In genomic region chr6:147081210-147081609, GRCh38 we compare ENCODE assay signal across 24 cellular contexts.
DNase-seq lines count a peak whose midpoint lies in the region; ATAC-seq, FAIRE-seq and TF ChIP-seq lines count a peak whose summit lies in the region.
"Had no signal": no experiment of that assay in that cellular context is flagged by ENCODE, and none has a peak within 500 bp of the region (broad histone marks: within the 10 kb centered on the region; RNA-seq: fewer than 3 reads in every experiment).

No MANE protein-coding gene starts in this region.

- H2AFZ ChIP-seq in PC-9: no peak overlapping the region
- H2AFZ ChIP-seq in keratinocyte (ENCODE audit: control insufficient read depth, low read length): no peak overlapping the region
- no peak overlapping the region for H2AFZ ChIP-seq in smooth muscle cell (ENCODE audit: low read depth)

- H3F3A ChIP-seq in PC-9 (ENCODE audit: insufficient read depth, low read depth): peaks cover 8% of the 10 kb centered on the region; the same call in 1 of the 2 replicates
- no peaks in the 10 kb centered on the region for H3F3A ChIP-seq in smooth muscle cell (ENCODE audit: low read depth)

- intact Hi-C loops in PC-9 (cut with micrococcal nuclease; ENCODE audit: unreplicated experiment): loop anchor here (1.0 to 2.0 kb wide), 2 partner anchors 122 to 167 kb away; no protein-coding TSS in a partner anchor

- no peaks in the 10 kb centered on the region for H4K20me1 ChIP-seq in PC-9 (ENCODE audit: insufficient read depth)
- H4K20me1 ChIP-seq in keratinocyte (ENCODE audit: control insufficient read depth, extremely low read depth, insufficient read depth, low read length): no peaks in the 10 kb centered on the region
- no peaks in the 10 kb centered on the region for H4K20me1 ChIP-seq in smooth muscle cell (ENCODE audit: low read depth)

- TF ChIP-seq CTCF in PC-9 (conservative IDR thresholded peaks at IDR 0.05) (no peak), keratinocyte (optimal IDR thresholded peaks at IDR 0.05 in 1 of 3, IDR thresholded peaks at IDR 0.05 in 1 of 3, conservative IDR thresholded peaks at IDR 0.05 in 1 of 3; ENCODE audit: extremely low read depth in 1 of 3, insufficient read depth in 2 of 3, low read length in 3 of 3) (no peak), smooth muscle cell (IDR thresholded peaks at IDR 0.05; ENCODE audit: borderline replicate concordance, insufficient read depth, poor library complexity, severe bottlenecking) (no peak)

- BruUV-seq in PC-9 (replicated peaks; lab: Mats Ljungman, UMichigan): no TSS peak

- no peaks in the 10 kb centered on the region for H3K36me3 ChIP-seq in PC-9 (ENCODE audit: low read depth)
- H3K36me3 ChIP-seq in keratinocyte (ENCODE audit: control insufficient read depth in 2 of 2, extremely low read depth in 1 of 2, insufficient read depth in 2 of 2, low read length in 2 of 2): no peaks in the 10 kb centered on the region
- no peaks in the 10 kb centered on the region for H3K36me3 ChIP-seq in smooth muscle cell (ENCODE audit: low read depth)
- H3K36me3 ChIP-seq: esophagus muscularis mucosa, gastrocnemius medialis, lower lobe of right lung, transverse colon had no signal

- H3K4me1 ChIP-seq in PC-9 (replicated peaks; ENCODE audit: insufficient read depth) (peaks cover 49% of the 10 kb centered on the region), keratinocyte (ENCODE audit: control insufficient read depth, extremely low read depth, insufficient read depth, low read length) (peaks cover 17% of the 10 kb centered on the region), smooth muscle cell (ENCODE audit: low read depth) (no peaks in the 10 kb centered on the region)
- H3K4me1 ChIP-seq: esophagus muscularis mucosa, gastrocnemius medialis, lower lobe of right lung had no signal

- no peaks in the 10 kb centered on the region for H3K9me1 ChIP-seq in keratinocyte (ENCODE audit: control insufficient read depth, extremely low read depth, insufficient read depth, low read length)

- H3K4me2 ChIP-seq in PC-9: peak overlapping the region; percentile 67
- H3K4me2 ChIP-seq in keratinocyte (ENCODE audit: control insufficient read depth, extremely low read depth, insufficient read depth, low read depth, low read length): peak overlapping the region; percentile 53
- no peak overlapping the region for H3K4me2 ChIP-seq in smooth muscle cell

- H3K9me3 ChIP-seq in PC-9 (ENCODE audit: insufficient read depth, low read depth) (no peaks in the 10 kb centered on the region), keratinocyte (ENCODE audit: control insufficient read depth, low read depth, low read length) (no peaks in the 10 kb centered on the region), smooth muscle cell (replicated peaks; ENCODE audit: low read depth) (no peaks in the 10 kb centered on the region)
- H3K9me3 ChIP-seq: esophagus muscularis mucosa, gastrocnemius medialis, lower lobe of right lung, transverse colon had no signal

- ATAC-seq in left lobe of liver (no peak), GM19467 (IDR thresholded peaks at IDR 0.05; ENCODE audit: unreplicated experiment) (no peak)
- ATAC-seq: activated T-cell treated with anti-CD3 and anti-CD28 coated beads, Interleukin-2, amount 50 U/mL, for 4 hours; gastrocnemius medialis had no signal

- no peaks in the 10 kb centered on the region for H3K9me2 ChIP-seq in PC-9 (ENCODE audit: insufficient read depth)

- peak overlapping the region; percentile 9 for H3K27ac ChIP-seq in PC-9
- no peak overlapping the region for H3K27ac ChIP-seq in keratinocyte (ENCODE audit: control insufficient read depth, insufficient read depth, low read length)
- H3K27ac ChIP-seq in smooth muscle cell (ENCODE audit: low read depth): peak overlapping the region; percentile 57
- H3K27ac ChIP-seq: esophagus muscularis mucosa, gastrocnemius medialis, lower lobe of right lung had no signal

- peak; percentile 92 for FAIRE-seq in keratinocyte (lab: Jason Lieb, UNC)
- FAIRE-seq: H54, RCC 7860 had no signal

- CTCF ChIA-PET in PC-9 (lab: Charles Lee): no interaction called here

- H3K9ac ChIP-seq in keratinocyte (ENCODE audit: control insufficient read depth, extremely low read depth, insufficient read depth, low read length): no peak overlapping the region
- H3K9ac ChIP-seq in smooth muscle cell (ENCODE audit: low read depth): no peak overlapping the region

- DNase-seq in NCI-H1417 (lab: John Stamatoyannopoulos, UW) (peak in 2 of 3 experiments; percentile 17 to 61), NCI-H1417 treated with DMSO at 0.1 percent for 48 hours (lab: John Stamatoyannopoulos, UW) (no peak), PC-9 (peak; percentile 16 to 91), keratinocyte (ENCODE audit: low read depth, low spot score) (no peak), smooth muscle cell (lab: John Stamatoyannopoulos, UW; ENCODE audit: unreplicated experiment) (no peak), NCI-H2227 (lab: John Stamatoyannopoulos, UW; ENCODE audit: unreplicated experiment) (no peak), left lobe of liver (ENCODE audit: low spot score) (no peak)
- DNase-seq: 8988T; activated CD4-positive, alpha-beta T cell treated with anti-CD3 and anti-CD28 coated beads, Interleukin-2, amount 10 ng/mL, durations not matched to agents 24 days and 14 days; activated T-cell treated with anti-CD3 and anti-CD28 coated beads, Interleukin-2, amount 50 U/mL, for 4 hours; CD4-positive, alpha-beta T cell; effector memory CD4-positive, alpha-beta T cell; gastrocnemius medialis; GDM1; hypothalamus; lower lobe of right lung; NCI-H1092 treated with DMSO at 0.1 percent for 48 hours; NCI-H2081; NCI-H510A treated with DMSO at 0.1 percent for 48 hours; transverse colon had no signal

- 83% methylated on average over 2 of the region's 2 CpGs for WGBS in smooth muscle cell (ENCODE audit: low lambda C conversion rate)

- H3K4me3 ChIP-seq in PC-9 (no peak overlapping the region), keratinocyte (ENCODE audit: control insufficient read depth in 2 of 3, extremely low read depth in 1 of 3, insufficient read depth in 2 of 3, low read depth in 1 of 3, low read length in 3 of 3) (peak overlapping the region in 1 of 3 experiments; percentile 4), smooth muscle cell (no peak overlapping the region)
- H3K4me3 ChIP-seq: esophagus muscularis mucosa, gastrocnemius medialis, lower lobe of right lung, transverse colon had no signal

- H3K79me2 ChIP-seq in PC-9 (ENCODE audit: low read depth): no peaks in the 10 kb centered on the region
- no peaks in the 10 kb centered on the region for H3K79me2 ChIP-seq in keratinocyte (ENCODE audit: control insufficient read depth, insufficient read depth, low read length)
- H3K79me2 ChIP-seq in smooth muscle cell (ENCODE audit: low read depth): no peaks in the 10 kb centered on the region

- dilution Hi-C loops in keratinocyte (cut with MboI; ENCODE audit: extremely low pct_ligation_motif_present, low sequenced_read_pairs): no loop called here

- POLR2A ChIA-PET in PC-9 (lab: Charles Lee; ENCODE audit: unreplicated experiment): interaction anchor here (0.6 kb wide), 1 partner anchor 61 kb away, joined by 3 read pairs; no protein-coding TSS in a partner anchor

- H3K27me3 ChIP-seq in PC-9 (ENCODE audit: insufficient read depth, low read depth): no peaks in the 10 kb centered on the region
- no peaks in the 10 kb centered on the region for H3K27me3 ChIP-seq in keratinocyte (ENCODE audit: control insufficient read depth, extremely low read depth, insufficient read depth, low read length)
- no peaks in the 10 kb centered on the region for H3K27me3 ChIP-seq in smooth muscle cell (ENCODE audit: low read depth)
- H3K27me3 ChIP-seq: esophagus muscularis mucosa, gastrocnemius medialis, transverse colon had no signal

Comparison
In these comparisons a context has a peak if more than half of its experiments do, and no peak if none do; other contexts are left out.
1. DNase-seq: peak in NCI-H1417 (2 of 3) and PC-9 (2 of 2); none in NCI-H1417 treated with DMSO at 0.1 percent for 48 hours (single experiment), keratinocyte (single experiment), smooth muscle cell (single experiment), NCI-H2227 (single experiment) and left lobe of liver (single experiment).